In the genomic region with DNA sequence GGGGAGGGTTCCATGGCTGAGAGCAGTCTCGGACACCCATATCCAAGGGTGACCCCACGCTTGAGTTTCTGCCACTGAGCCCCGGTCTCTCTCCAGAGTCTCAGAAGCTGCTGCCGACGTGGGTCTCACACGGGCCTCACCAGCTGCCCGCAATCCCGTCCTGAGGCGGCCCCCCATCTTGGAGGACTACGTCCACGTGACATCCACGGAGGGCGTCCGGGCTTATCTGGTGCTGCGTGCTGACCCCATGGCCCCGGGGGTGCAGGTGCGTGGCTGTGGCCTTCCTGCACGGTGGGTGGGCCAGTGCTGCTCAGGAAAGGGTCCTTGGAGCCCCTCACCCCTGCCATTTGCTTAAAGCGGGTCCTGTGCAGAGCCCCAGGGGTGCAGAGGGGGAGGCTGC, we compare ENCODE assay signal across 1 cellular context.
TF ChIP-seq lines count a peak whose summit lies in the region.

No MANE protein-coding gene starts in this region.

TF ChIP-seq in A549, 52 proteins besides CTCF, POLR2A, EP300 and RAD21:
- TF ChIP-seq RFX5 (IDR thresholded peaks at IDR 0.05) = no peak
- no peak for TF ChIP-seq NFE2L2 (conservative IDR thresholded peaks at IDR 0.05; ENCODE audit: low read length)
- no peak for TF ChIP-seq PHF8 (IDR thresholded peaks at IDR 0.05; ENCODE audit: borderline replicate concordance, low read depth)
- TF ChIP-seq ZFP36 (IDR thresholded peaks at IDR 0.05; ENCODE audit: borderline replicate concordance, partially characterized antibody) = no peak
- no peak for TF ChIP-seq ZC3H11A (IDR thresholded peaks at IDR 0.05)
- no peak for TF ChIP-seq MYC (IDR thresholded peaks at IDR 0.05; ENCODE audit: borderline replicate concordance, low read length)
- TF ChIP-seq HOXB5 (CRISPR knock-in tag; IDR thresholded peaks at IDR 0.05) = no peak
- no peak for TF ChIP-seq TP53 (CRISPR knock-in tag; IDR thresholded peaks at IDR 0.05)
- no peak for TF ChIP-seq EHF (CRISPR knock-in tag; IDR thresholded peaks at IDR 0.05)
- TF ChIP-seq CEBPB (IDR thresholded peaks at IDR 0.05) = no peak
- TF ChIP-seq FOXS1 (CRISPR knock-in tag; IDR thresholded peaks at IDR 0.05) = no peak
- TF ChIP-seq, protein P1, sequence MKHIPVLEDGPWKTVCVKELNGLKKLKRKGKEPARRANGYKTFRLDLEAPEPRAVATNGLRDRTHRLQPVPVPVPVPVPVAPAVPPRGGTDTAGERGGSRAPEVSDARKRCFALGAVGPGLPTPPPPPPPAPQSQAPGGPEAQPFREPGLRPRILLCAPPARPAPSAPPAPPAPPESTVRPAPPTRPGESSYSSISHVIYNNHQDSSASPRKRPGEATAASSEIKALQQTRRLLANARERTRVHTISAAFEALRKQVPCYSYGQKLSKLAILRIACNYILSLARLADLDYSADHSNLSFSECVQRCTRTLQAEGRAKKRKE (CRISPR knock-in tag; IDR thresholded peaks at IDR 0.05; ENCODE audit: low read depth) = no peak
- TF ChIP-seq, protein P2, sequence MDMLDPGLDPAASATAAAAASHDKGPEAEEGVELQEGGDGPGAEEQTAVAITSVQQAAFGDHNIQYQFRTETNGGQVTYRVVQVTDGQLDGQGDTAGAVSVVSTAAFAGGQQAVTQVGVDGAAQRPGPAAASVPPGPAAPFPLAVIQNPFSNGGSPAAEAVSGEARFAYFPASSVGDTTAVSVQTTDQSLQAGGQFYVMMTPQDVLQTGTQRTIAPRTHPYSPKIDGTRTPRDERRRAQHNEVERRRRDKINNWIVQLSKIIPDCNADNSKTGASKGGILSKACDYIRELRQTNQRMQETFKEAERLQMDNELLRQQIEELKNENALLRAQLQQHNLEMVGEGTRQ (IDR thresholded peaks at IDR 0.05) = no peak
